ENCODE assay signal across 1 cellular context in the genomic region with DNA sequence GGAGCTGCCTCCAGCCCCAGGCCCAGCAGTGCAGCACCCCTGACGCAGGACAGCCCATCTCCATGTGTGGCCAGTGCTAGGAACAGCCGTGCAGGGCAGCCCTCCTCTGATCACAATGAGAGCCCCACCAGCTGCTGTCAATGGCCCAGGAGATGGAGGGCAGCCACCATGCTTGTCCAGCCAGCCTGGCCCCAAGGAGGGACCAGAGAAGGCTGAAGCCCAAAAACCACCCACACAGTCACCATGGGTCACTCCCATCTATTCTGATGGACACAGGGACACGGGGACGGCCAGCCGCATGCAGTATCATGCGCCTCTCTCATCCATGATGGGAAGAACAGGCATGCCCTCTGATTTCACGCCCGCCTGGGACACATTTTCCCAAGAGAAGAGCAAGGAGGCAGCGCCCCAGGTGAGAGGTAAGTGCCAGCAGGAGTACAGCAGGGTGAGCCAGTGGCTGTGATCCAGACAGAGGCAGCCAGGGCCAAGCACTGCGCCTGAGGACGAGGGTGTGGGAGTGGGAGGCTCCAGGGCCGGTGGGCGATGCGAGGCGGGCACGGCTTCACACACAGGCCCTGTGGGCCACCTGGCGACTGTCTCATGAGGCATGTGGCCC.
TF ChIP-seq lines count a peak whose summit lies in the region.

No MANE protein-coding gene starts in this region.

TF ChIP-seq in HEK293, 187 proteins besides CTCF, POLR2A, EP300 and RAD21:
- TF ChIP-seq ZNF175 (tag by site-specific recombination; IDR thresholded peaks at IDR 0.05) = no peak
- TF ChIP-seq ZNF518A (tag by site-specific recombination; conservative IDR thresholded peaks at IDR 0.05; ENCODE audit: low read depth) = no peak
- TF ChIP-seq ZNF560 (tag by site-specific recombination; IDR thresholded peaks at IDR 0.05; ENCODE audit: borderline replicate concordance) = no peak
- peak; percentile 63 for TF ChIP-seq ZFHX2 (tag by site-specific recombination; conservative IDR thresholded peaks at IDR 0.05)
- peak; percentile 40; the same call in 1 of the 2 replicates for TF ChIP-seq EGR2 (tag by site-specific recombination; IDR thresholded peaks at IDR 0.05; ENCODE audit: low read depth)
